8 cellular contexts compared by ENCODE assay signal in the genomic region with DNA sequence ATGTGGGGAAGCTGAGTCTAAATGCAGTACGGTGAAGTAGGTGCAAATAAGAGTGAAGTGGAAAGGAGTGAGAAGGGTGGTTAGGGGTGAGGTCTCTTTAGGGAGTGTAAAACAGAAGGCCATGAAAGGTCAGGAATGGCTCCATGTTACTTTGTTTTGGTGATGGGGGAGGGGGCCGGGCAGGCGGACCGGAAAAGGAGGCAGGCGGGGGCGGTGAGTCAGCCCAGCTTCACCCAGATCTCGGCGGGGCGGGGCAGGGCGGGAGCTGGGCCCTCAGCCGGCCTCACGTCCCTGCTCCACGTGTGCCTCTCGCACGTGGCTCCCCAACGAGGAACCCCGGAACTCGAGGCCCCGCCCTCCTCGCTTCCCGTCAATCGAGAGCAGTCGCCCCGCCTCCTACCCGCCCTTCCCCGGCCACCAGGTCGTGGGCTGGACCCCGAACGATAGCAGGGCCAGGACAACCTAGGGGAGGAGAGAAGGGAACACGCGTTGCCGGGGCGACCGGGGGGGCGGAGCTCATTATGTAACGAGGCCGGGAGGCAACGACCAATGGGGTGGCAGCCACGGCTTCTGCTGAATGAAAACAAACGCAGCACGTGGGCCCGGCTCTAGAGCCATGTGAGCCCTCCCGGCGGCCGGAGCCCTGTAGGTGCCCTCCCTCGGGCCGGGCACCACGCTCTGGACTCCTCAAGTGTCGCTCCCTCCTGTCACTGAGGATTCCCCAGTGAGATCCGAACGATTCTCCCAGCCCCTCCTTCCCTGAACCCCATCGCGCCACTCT. TPM values are rescaled to one million over a fixed set of nuclear protein-coding genes. Genes with fewer than 3 reads are reported as not detected.
DNase-seq lines count a peak whose midpoint lies in the region; ATAC-seq and TF ChIP-seq lines count a peak whose summit lies in the region.

No MANE protein-coding gene starts in this region.

- peak overlapping the region; percentile 91 for H3K9ac ChIP-seq in PC-3 (ENCODE audit: low read length)
- H3K9ac ChIP-seq in mucosa of rectum (ENCODE audit: low read depth in 1 of 2, low read length in 2 of 2), result peak overlapping the region; percentile 76 to 95

- TF ChIP-seq RAD21 in Ishikawa (IDR thresholded peaks at IDR 0.05; ENCODE audit: low read depth), result no peak

- DNase-seq in D341Med (ENCODE audit: low spot score) (peak; percentile 99), PC-3 (peak; percentile 94), epithelial cell of prostate (ENCODE audit: low read depth, low spot score) (peak; percentile 95)
- peak; percentile 97 for DNase-seq in activated T-cell treated with anti-CD3 and anti-CD28 coated beads, Interleukin-2, amount 50 U/mL, for 1 hour
- DNase-seq in stimulated activated CD8-positive, alpha-beta memory T cell treated with anti-CD3 and anti-CD28 coated beads, Interleukin-4, amount 100 ng/mL, for 24 hours (ENCODE audit: low read depth), result peak; percentile 99

- no peaks in the 10 kb centered on the region for H3F3A ChIP-seq in PC-3 (ENCODE audit: low read length, unreplicated experiment)

- H3K27ac ChIP-seq in PC-3 (ENCODE audit: low read length), result peak overlapping the region; percentile 99
- H3K27ac ChIP-seq in epithelial cell of prostate, result peak overlapping the region; percentile 96
- peak overlapping the region; percentile 90 to 97 for H3K27ac ChIP-seq in mucosa of rectum (ENCODE audit: low read depth in 2 of 2, low read length in 2 of 2)

- peaks cover 23% of the 10 kb centered on the region for H3K79me2 ChIP-seq in PC-3 (ENCODE audit: low read length)

- peak; percentile 46; the same call in 1 of the 2 replicates for TF ChIP-seq EP300 in Ishikawa (IDR thresholded peaks at IDR 0.05; ENCODE audit: borderline replicate concordance)

- intact Hi-C loops in PC-3 (cut with micrococcal nuclease), result no loop called here

- peak overlapping the region; percentile 89 for H3K4me2 ChIP-seq in PC-3 (ENCODE audit: low read length)

- no peak for TF ChIP-seq CTCF in PC-3 (conservative IDR thresholded peaks at IDR 0.05; ENCODE audit: low read depth, low read length)

- CTCF ChIA-PET in PC-3 (lab: Charles Lee), result interaction anchor here (0.5 to 1.0 kb wide), 3 partner anchors 14 to 1328 kb away, joined by 3 read pairs; no protein-coding TSS in a partner anchor

- H3K9me2 ChIP-seq in PC-3 (replicated peaks; ENCODE audit: low read length), result no peaks in the 10 kb centered on the region

- BruUV-seq in PC-3 (replicated peaks; lab: Mats Ljungman, UMichigan), result no TSS peak

- H3K27me3 ChIP-seq in PC-3 (ENCODE audit: low read length), result no peaks in the 10 kb centered on the region
- H3K27me3 ChIP-seq in mucosa of rectum (ENCODE audit: control insufficient read depth in 2 of 2, insufficient read depth in 2 of 2, low read length in 2 of 2), result no peaks in the 10 kb centered on the region

- H4K20me1 ChIP-seq in PC-3 (ENCODE audit: low read length), result peaks cover 6% of the 10 kb centered on the region

- ATAC-seq in GM21529 (IDR thresholded peaks at IDR 0.05; ENCODE audit: unreplicated experiment) (peak; percentile 60), PC-3 (peak; percentile 63)

- no peak overlapping the region for H2AFZ ChIP-seq in PC-3 (ENCODE audit: low read length)

- H3K4me1 ChIP-seq in PC-3 (ENCODE audit: insufficient read depth, low read length) (peaks cover 38% of the 10 kb centered on the region), mucosa of rectum (ENCODE audit: control insufficient read depth in 2 of 2, insufficient read depth in 2 of 2, low read length in 2 of 2) (peaks cover 72 to 76% of the 10 kb centered on the region in 2 donors)

- POLR2A ChIA-PET in PC-3 (lab: Charles Lee; ENCODE audit: unreplicated experiment), result interaction anchor here (0.5 to 0.9 kb wide), 4 partner anchors 25 to 74 kb away, joined by 3 to 8 read pairs (median 6); a partner anchor contains a TSS

- H3K36me3 ChIP-seq in PC-3 (ENCODE audit: low read depth, low read length) (peaks cover under 1% of the 10 kb centered on the region), mucosa of rectum (ENCODE audit: control insufficient read depth in 2 of 2, insufficient read depth in 2 of 2, low read length in 2 of 2) (peaks cover 26 to 30% of the 10 kb centered on the region in 2 donors)

- H3K4me3 ChIP-seq in PC-3 (ENCODE audit: low read length), result peak overlapping the region; percentile 80
- peak overlapping the region; percentile 79 to 98 for H3K4me3 ChIP-seq in mucosa of rectum (ENCODE audit: low read length in 2 of 2)

- H3K9me3 ChIP-seq in PC-3 (ENCODE audit: low read length) (no peaks in the 10 kb centered on the region), mucosa of rectum (ENCODE audit: control insufficient read depth in 2 of 2, low read length in 2 of 2) (no peaks in the 10 kb centered on the region)

TF ChIP-seq in Ishikawa, 13 proteins besides CTCF, POLR2A, EP300 and RAD21:
- TF ChIP-seq, protein P1, sequence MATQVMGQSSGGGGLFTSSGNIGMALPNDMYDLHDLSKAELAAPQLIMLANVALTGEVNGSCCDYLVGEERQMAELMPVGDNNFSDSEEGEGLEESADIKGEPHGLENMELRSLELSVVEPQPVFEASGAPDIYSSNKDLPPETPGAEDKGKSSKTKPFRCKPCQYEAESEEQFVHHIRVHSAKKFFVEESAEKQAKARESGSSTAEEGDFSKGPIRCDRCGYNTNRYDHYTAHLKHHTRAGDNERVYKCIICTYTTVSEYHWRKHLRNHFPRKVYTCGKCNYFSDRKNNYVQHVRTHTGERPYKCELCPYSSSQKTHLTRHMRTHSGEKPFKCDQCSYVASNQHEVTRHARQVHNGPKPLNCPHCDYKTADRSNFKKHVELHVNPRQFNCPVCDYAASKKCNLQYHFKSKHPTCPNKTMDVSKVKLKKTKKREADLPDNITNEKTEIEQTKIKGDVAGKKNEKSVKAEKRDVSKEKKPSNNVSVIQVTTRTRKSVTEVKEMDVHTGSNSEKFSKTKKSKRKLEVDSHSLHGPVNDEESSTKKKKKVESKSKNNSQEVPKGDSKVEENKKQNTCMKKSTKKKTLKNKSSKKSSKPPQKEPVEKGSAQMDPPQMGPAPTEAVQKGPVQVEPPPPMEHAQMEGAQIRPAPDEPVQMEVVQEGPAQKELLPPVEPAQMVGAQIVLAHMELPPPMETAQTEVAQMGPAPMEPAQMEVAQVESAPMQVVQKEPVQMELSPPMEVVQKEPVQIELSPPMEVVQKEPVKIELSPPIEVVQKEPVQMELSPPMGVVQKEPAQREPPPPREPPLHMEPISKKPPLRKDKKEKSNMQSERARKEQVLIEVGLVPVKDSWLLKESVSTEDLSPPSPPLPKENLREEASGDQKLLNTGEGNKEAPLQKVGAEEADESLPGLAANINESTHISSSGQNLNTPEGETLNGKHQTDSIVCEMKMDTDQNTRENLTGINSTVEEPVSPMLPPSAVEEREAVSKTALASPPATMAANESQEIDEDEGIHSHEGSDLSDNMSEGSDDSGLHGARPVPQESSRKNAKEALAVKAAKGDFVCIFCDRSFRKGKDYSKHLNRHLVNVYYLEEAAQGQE (IDR thresholded peaks at IDR 0.05; ENCODE audit: low read depth), result no peak
- TF ChIP-seq YY1 (IDR thresholded peaks at IDR 0.05; ENCODE audit: low read depth) (peak; percentile 40; the same call in 1 of the 2 replicates), CREB1 (IDR thresholded peaks at IDR 0.05; ENCODE audit: low read depth) (no peak), EGR1 (IDR thresholded peaks at IDR 0.05) (peak; percentile 82), FOXM1 (IDR thresholded peaks at IDR 0.05; ENCODE audit: borderline replicate concordance, low read depth) (no peak), TAF1 (IDR thresholded peaks at IDR 0.05; ENCODE audit: low read depth) (no peak), CEBPB (IDR thresholded peaks at IDR 0.05) (no peak), ZBTB7A (IDR thresholded peaks at IDR 0.05; ENCODE audit: low read depth) (no peak), TCF12 (IDR thresholded peaks at IDR 0.05; ENCODE audit: low read depth) (peak; percentile 62; the same call in 1 of the 2 replicates), TEAD4 (IDR thresholded peaks at IDR 0.05) (no peak), NFIC (IDR thresholded peaks at IDR 0.05) (no peak)
- TF ChIP-seq, protein P2, sequence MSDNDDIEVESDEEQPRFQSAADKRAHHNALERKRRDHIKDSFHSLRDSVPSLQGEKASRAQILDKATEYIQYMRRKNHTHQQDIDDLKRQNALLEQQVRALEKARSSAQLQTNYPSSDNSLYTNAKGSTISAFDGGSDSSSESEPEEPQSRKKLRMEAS (IDR thresholded peaks at IDR 0.05), result peak; percentile 100
- TF ChIP-seq, protein P3, sequence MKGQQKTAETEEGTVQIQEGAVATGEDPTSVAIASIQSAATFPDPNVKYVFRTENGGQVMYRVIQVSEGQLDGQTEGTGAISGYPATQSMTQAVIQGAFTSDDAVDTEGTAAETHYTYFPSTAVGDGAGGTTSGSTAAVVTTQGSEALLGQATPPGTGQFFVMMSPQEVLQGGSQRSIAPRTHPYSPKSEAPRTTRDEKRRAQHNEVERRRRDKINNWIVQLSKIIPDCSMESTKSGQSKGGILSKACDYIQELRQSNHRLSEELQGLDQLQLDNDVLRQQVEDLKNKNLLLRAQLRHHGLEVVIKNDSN (IDR thresholded peaks at IDR 0.05), result peak; percentile 77
TF ChIP-seq in Ishikawa: peak in this region for 5.

RNA-seq across cellular contexts. Expression of a gene that starts 1.4 kb away (rescaled TPM):
- total RNA-seq in PC-3 (2014; rRNA removed), result 7.1 and 9.2 TPM in 2 replicates

RNA-seq across cellular contexts. Expression of a gene that starts 22.7 kb away (rescaled TPM):
- total RNA-seq in PC-3 (2014; rRNA removed), result 22.2 and 38.1 TPM in 2 replicates

RNA-seq across cellular contexts. Expression of a gene that starts 36.3 kb away (rescaled TPM):
- total RNA-seq in PC-3 (2014; rRNA removed), result 6.6 and 11.2 TPM in 2 replicates

RNA-seq across cellular contexts. Expression of a gene that starts 41.3 kb away (rescaled TPM):
- total RNA-seq in PC-3 (2014; rRNA removed), result 27.3 and 39.2 TPM in 2 replicates

RNA-seq across cellular contexts. Expression of a gene that starts 44.8 kb away (rescaled TPM):
- 73.0 and 78.7 TPM in 2 replicates for total RNA-seq in PC-3 (2014; rRNA removed)

Comparison
In these comparisons a context has a peak if more than half of its experiments do, and no peak if none do; other contexts are left out.
1. Peak in every context shown above with its lines: DNase-seq, ATAC-seq, H3K4me3 ChIP-seq and H3K27ac ChIP-seq.